ENCODE assay signal across 8 cellular contexts in genomic region chrX:19990519-19991349, GRCh38. TPM values are rescaled to one million over a fixed set of nuclear protein-coding genes. Genes with fewer than 3 reads are reported as not detected.
DNase-seq lines count a peak whose midpoint lies in the region; ATAC-seq and TF ChIP-seq lines count a peak whose summit lies in the region.

Gene BCLAF3 (minus strand): TSS chrX:19991061. CDS start chrX:19970264, 20,797 bp downstream.

- no peak within 1 kb of the TSS for H3K27ac ChIP-seq in SU-DHL-6 (ENCODE audit: low read depth, low read length)
- H3K27ac ChIP-seq in heart right ventricle, result peak within 1 kb of the TSS in 9 of 10 donors; percentile 60 to 78 (median 73)
- H3K27ac ChIP-seq in upper lobe of right lung, result peak within 1 kb of the TSS; percentile 60

- H3K9me3 Mint-ChIP-seq in progenitor cell of endocrine pancreas (ENCODE audit: low read depth), result peaks cover 17% of the 10 kb centered on the region

- H3K27ac Mint-ChIP-seq in progenitor cell of endocrine pancreas, result peak within 1 kb of the TSS; percentile 67

- no peaks in the 10 kb centered on the region for H3K4me1 Mint-ChIP-seq in progenitor cell of endocrine pancreas (ENCODE audit: low read depth)

- no peaks in the 10 kb centered on the region for H3K27me3 Mint-ChIP-seq in progenitor cell of endocrine pancreas

- intact Hi-C loops in heart right ventricle (cut with DNase I) (loop anchor here in 7 of 10 donors (2.0 to 10.0 kb wide), 5 partner anchors 83 to 398 kb away; no protein-coding TSS in a partner anchor), upper lobe of right lung (cut with DNase I) (no loop called here)

- no peaks in the 10 kb centered on the region for H3F3A ChIP-seq in SU-DHL-6 (ENCODE audit: insufficient read depth)

- peak within 1 kb of the TSS; percentile 79 for H3K4me3 Mint-ChIP-seq in progenitor cell of endocrine pancreas (ENCODE audit: low read depth)

- H3K4me1 ChIP-seq in adipocyte (ENCODE audit: control insufficient read depth, insufficient read depth, low read length) (peaks cover 6% of the 10 kb centered on the region), heart right ventricle (peaks cover 0 to 13% (median 0%) of the 10 kb centered on the region in 9 donors), upper lobe of right lung (no peaks in the 10 kb centered on the region)

- no peaks in the 10 kb centered on the region for H3K9me3 ChIP-seq in SU-DHL-6 (ENCODE audit: insufficient read depth, low read length)
- no peaks in the 10 kb centered on the region for H3K9me3 ChIP-seq in adipocyte (ENCODE audit: control insufficient read depth, low read length)
- H3K9me3 ChIP-seq in heart right ventricle, result no peaks in the 10 kb centered on the region
- no peaks in the 10 kb centered on the region for H3K9me3 ChIP-seq in upper lobe of right lung

- peak within 1 kb of the TSS; percentile 74 for H3K4me2 ChIP-seq in SU-DHL-6 (ENCODE audit: low read depth, low read length, poor library complexity, severe bottlenecking)

- H3K36me3 ChIP-seq in SU-DHL-6 (ENCODE audit: low read length) (no peaks in the 10 kb centered on the region), adipocyte (ENCODE audit: control insufficient read depth, insufficient read depth, low read length, severe bottlenecking) (no peaks in the 10 kb centered on the region), heart right ventricle (no peaks in the 10 kb centered on the region), upper lobe of right lung (no peaks in the 10 kb centered on the region)

- H3K9ac ChIP-seq in SU-DHL-6 (ENCODE audit: low read length) (peak within 1 kb of the TSS; percentile 64), adipocyte (ENCODE audit: low read length) (peak within 1 kb of the TSS; percentile 81)

- TF ChIP-seq CTCF in GM12874 (IDR thresholded peaks at IDR 0.05; ENCODE audit: insufficient read depth, low read depth, low read length), result peak; percentile 80
- TF ChIP-seq CTCF in SU-DHL-6 (IDR thresholded peaks at IDR 0.05; ENCODE audit: insufficient read depth, low read length, poor library complexity, severe bottlenecking), result peak; percentile 59
- TF ChIP-seq CTCF in heart right ventricle (IDR thresholded peaks at IDR 0.05), result peak; percentile 57 to 89 (median 80)
- TF ChIP-seq CTCF in progenitor cell of endocrine pancreas (IDR thresholded peaks at IDR 0.05; ENCODE audit: unreplicated experiment), result peak; percentile 73
- TF ChIP-seq CTCF in upper lobe of right lung (IDR thresholded peaks at IDR 0.05), result peak; percentile 74

- DNase-seq in NCI-H1092 treated with DMSO at 0.1 percent for 48 hours (lab: John Stamatoyannopoulos, UW) (peak; percentile 94), adipocyte (ENCODE audit: low read depth) (peak; percentile 94), heart right ventricle (peak; percentile 86 to 91), progenitor cell of endocrine pancreas (ENCODE audit: low spot score, unreplicated experiment) (peak; percentile 82), upper lobe of right lung (peak; percentile 94)

- H3K9me2 ChIP-seq in SU-DHL-6 (replicated peaks; ENCODE audit: insufficient read depth, low read length), result no peaks in the 10 kb centered on the region

- peaks cover 4% of the 10 kb centered on the region; the same call in 1 of the 2 replicates for H3K79me2 ChIP-seq in SU-DHL-6 (ENCODE audit: insufficient read depth, low read length)

- H3K27me3 ChIP-seq in SU-DHL-6 (ENCODE audit: low read length) (no peaks in the 10 kb centered on the region), adipocyte (replicated peaks; ENCODE audit: control insufficient read depth, insufficient read depth, low read length) (peaks cover under 1% of the 10 kb centered on the region), heart right ventricle (no peaks in the 10 kb centered on the region), upper lobe of right lung (no peaks in the 10 kb centered on the region)

- ATAC-seq in HG02642 (IDR thresholded peaks at IDR 0.05; ENCODE audit: poor library complexity, unreplicated experiment), result peak; percentile 97
- peak; percentile 97 to 100 (median 100) for ATAC-seq in heart right ventricle
- ATAC-seq in upper lobe of right lung, result peak; percentile 100

- H4K20me1 ChIP-seq in SU-DHL-6 (ENCODE audit: low read depth, low read length), result no peaks in the 10 kb centered on the region

- H3K4me3 ChIP-seq in SU-DHL-6 (ENCODE audit: insufficient read depth, low read length, poor library complexity, severe bottlenecking) (peak within 1 kb of the TSS; percentile 71), adipocyte (ENCODE audit: low read length) (peak within 1 kb of the TSS; percentile 87), heart right ventricle (peak within 1 kb of the TSS; percentile 50 to 89 (median 77)), upper lobe of right lung (peak within 1 kb of the TSS; percentile 74)

- H2AFZ ChIP-seq in SU-DHL-6 (ENCODE audit: low read depth, low read length, severe bottlenecking), result peak within 1 kb of the TSS; percentile 80

- peaks cover 7% of the 10 kb centered on the region for H3K36me3 Mint-ChIP-seq in progenitor cell of endocrine pancreas (ENCODE audit: insufficient read depth)

- 1% methylated on average over 50 to 55 of the region's 107 CpGs for WGBS in heart right ventricle, 2 donors

RNA-seq across cellular contexts. Expression of gene BCLAF3, which starts in this region (rescaled TPM):
- total RNA-seq in heart right ventricle (10 to 100 TPM in 2 of 10 donors, 1 to 10 TPM in 8; 5.5 to 10.2 (median 8.7) TPM), progenitor cell of endocrine pancreas (13.6 and 13.9 TPM in 2 replicates), upper lobe of right lung (15.4 TPM)
- polyA plus RNA-seq in heart right ventricle, result 1 to 10 TPM; 1.2 to 8.7 TPM
